1 cellular context compared by ENCODE assay signal in genomic region chr10:72273410-72274212, GRCh38.
A peak's percentile ranks its signal among the peaks of the same experiment; 100 is the strongest.
TF ChIP-seq lines count a peak whose summit lies in the region.

Gene DDIT4 (plus strand): TSS chr10:72273924. CDS start chr10:72274217, 293 bp downstream.

TF ChIP-seq in HepG2, 621 proteins besides CTCF, POLR2A, EP300 and RAD21 (continued from another document and continues in another):
- TF ChIP-seq ELF4 (CRISPR knock-in tag; IDR thresholded peaks at IDR 0.05; ENCODE audit: borderline replicate concordance) (peak; percentile 57; the same call in 1 of the 2 replicates), ZNF766 (CRISPR knock-in tag; IDR thresholded peaks at IDR 0.05; ENCODE audit: borderline replicate concordance) (peak; percentile 92; the same call in 1 of the 2 replicates), ZNF577 (CRISPR knock-in tag; IDR thresholded peaks at IDR 0.05; ENCODE audit: borderline replicate concordance, low read depth) (no peak), ZNF792 (CRISPR knock-in tag; IDR thresholded peaks at IDR 0.05) (peak; percentile 91), CREM (IDR thresholded peaks at IDR 0.05) (peak; percentile 42; the same call in 1 of the 2 replicates), CREM (CRISPR knock-in tag; IDR thresholded peaks at IDR 0.05) (no peak), ZNF382 (CRISPR knock-in tag; IDR thresholded peaks at IDR 0.05; ENCODE audit: borderline replicate concordance) (no peak), NFE2 (CRISPR knock-in tag; IDR thresholded peaks at IDR 0.05) (no peak), ZNF317 (CRISPR knock-in tag; IDR thresholded peaks at IDR 0.05) (peak; percentile 42; the same call in 1 of the 2 replicates), KLF16 (CRISPR knock-in tag; IDR thresholded peaks at IDR 0.05) (peak in 1 of 2 experiments; percentile 92; a peak in 2 of 4 replicates), MEIS1 (CRISPR knock-in tag; IDR thresholded peaks at IDR 0.05; ENCODE audit: borderline replicate concordance) (no peak; the same call in none of the 2 replicates), SRF (IDR thresholded peaks at IDR 0.05; ENCODE audit: low read depth, low read length) (0 out of 2 replicates have a peak, but pooled peaks have one; percentile 4), GLI4 (CRISPR knock-in tag; IDR thresholded peaks at IDR 0.05; ENCODE audit: borderline replicate concordance) (0 out of 2 replicates have a peak, but pooled peaks have one; percentile 36), ZNF513 (CRISPR knock-in tag; conservative IDR thresholded peaks at IDR 0.05) (0 out of 2 replicates have a peak, but pooled peaks have one; percentile 64), ZNF343 (CRISPR knock-in tag; IDR thresholded peaks at IDR 0.05) (0 out of 2 replicates have a peak, but pooled peaks have one; percentile 48), TAF1 (CRISPR knock-in tag; IDR thresholded peaks at IDR 0.05) (peak; percentile 99), REL (CRISPR knock-in tag; conservative IDR thresholded peaks at IDR 0.05) (peak; percentile 59; the same call in 1 of the 2 replicates), HNRNPUL1 (IDR thresholded peaks at IDR 0.05; ENCODE audit: low read depth, low read length) (0 out of 2 replicates have a peak, but pooled peaks have one; percentile 71), ZNF570 (CRISPR knock-in tag; IDR thresholded peaks at IDR 0.05; ENCODE audit: borderline replicate concordance) (no peak), HOXA5 (CRISPR knock-in tag; IDR thresholded peaks at IDR 0.05) (peak; percentile 87; the same call in 1 of the 2 replicates), ZEB1 (IDR thresholded peaks at IDR 0.05; ENCODE audit: insufficient replicate concordance, low read depth) (peak; percentile 63), HDAC6 (IDR thresholded peaks at IDR 0.05; ENCODE audit: low read depth, low read length) (no peak), ZFX (CRISPR knock-in tag; IDR thresholded peaks at IDR 0.05; ENCODE audit: low read depth) (peak; percentile 78), ZBTB44 (CRISPR knock-in tag; IDR thresholded peaks at IDR 0.05) (peak; percentile 76; the same call in 1 of the 2 replicates), FOXA1 (IDR thresholded peaks at IDR 0.05) (no peak), FOXA1 (CRISPR knock-in tag; IDR thresholded peaks at IDR 0.05) (peak; percentile 50), MTA1 (CRISPR knock-in tag; IDR thresholded peaks at IDR 0.05; ENCODE audit: borderline replicate concordance) (peak; percentile 75; the same call in 1 of the 2 replicates), ZBTB1 (CRISPR knock-in tag; IDR thresholded peaks at IDR 0.05; ENCODE audit: borderline replicate concordance) (no peak), ZNF547 (CRISPR knock-in tag; IDR thresholded peaks at IDR 0.05) (0 out of 2 replicates have a peak, but pooled peaks have one; percentile 56), ZSCAN12 (CRISPR knock-in tag; IDR thresholded peaks at IDR 0.05) (peak; percentile 81; the same call in 1 of the 2 replicates), ZNF75D (CRISPR knock-in tag; IDR thresholded peaks at IDR 0.05; ENCODE audit: borderline replicate concordance) (no peak), ZNF737 (CRISPR knock-in tag; IDR thresholded peaks at IDR 0.05; ENCODE audit: borderline replicate concordance) (peak; percentile 58; the same call in 1 of the 2 replicates), PRMT3 (CRISPR knock-in tag; IDR thresholded peaks at IDR 0.05; ENCODE audit: borderline replicate concordance, low read depth) (peak; percentile 94), ZNF790 (CRISPR knock-in tag; IDR thresholded peaks at IDR 0.05; ENCODE audit: borderline replicate concordance) (0 out of 2 replicates have a peak, but pooled peaks have one; percentile 68), ZBTB39 (CRISPR knock-in tag; IDR thresholded peaks at IDR 0.05) (peak; percentile 77; the same call in 1 of the 2 replicates), ZNF296 (CRISPR knock-in tag; conservative IDR thresholded peaks at IDR 0.05) (no peak; the same call in 1 of the 2 replicates), IKZF1 (IDR thresholded peaks at IDR 0.05) (no peak), ZBTB26 (CRISPR knock-in tag; IDR thresholded peaks at IDR 0.05; ENCODE audit: borderline replicate concordance) (peak; percentile 84; the same call in 1 of the 2 replicates), HIC2 (CRISPR knock-in tag; IDR thresholded peaks at IDR 0.05; ENCODE audit: low read depth) (peak; percentile 78), HNF4G (IDR thresholded peaks at IDR 0.05; ENCODE audit: borderline replicate concordance, low read depth, low read length) (peak; percentile 50; the same call in 1 of the 2 replicates), HNF4G (CRISPR knock-in tag; IDR thresholded peaks at IDR 0.05; ENCODE audit: borderline replicate concordance, low read depth) (peak; percentile 32), RFX5 (IDR thresholded peaks at IDR 0.05; ENCODE audit: low read depth, low read length) (peak; percentile 97), CENPT (CRISPR knock-in tag; IDR thresholded peaks at IDR 0.05; ENCODE audit: low read depth) (peak; percentile 57), ATF7-NPFF (CRISPR knock-in tag; IDR thresholded peaks at IDR 0.05; ENCODE audit: low read depth) (peak; percentile 95), SAP130 (CRISPR knock-in tag; IDR thresholded peaks at IDR 0.05; ENCODE audit: low read depth) (peak; percentile 92), GABPB1 (CRISPR knock-in tag; IDR thresholded peaks at IDR 0.05) (peak; percentile 69), ATM (IDR thresholded peaks at IDR 0.05; ENCODE audit: borderline replicate concordance) (no peak), ZNF354B (CRISPR knock-in tag; IDR thresholded peaks at IDR 0.05) (0 out of 2 replicates have a peak, but pooled peaks have one; percentile 21), ZNF24 (IDR thresholded peaks at IDR 0.05) (no peak), ZNF121 (CRISPR knock-in tag; IDR thresholded peaks at IDR 0.05) (0 out of 2 replicates have a peak, but pooled peaks have one; percentile 3), DZIP1 (CRISPR knock-in tag; IDR thresholded peaks at IDR 0.05) (peak; percentile 72), ZNF614 (CRISPR knock-in tag; IDR thresholded peaks at IDR 0.05; ENCODE audit: borderline replicate concordance) (peak; percentile 67; the same call in 1 of the 2 replicates), ZNF333 (CRISPR knock-in tag; IDR thresholded peaks at IDR 0.05; ENCODE audit: borderline replicate concordance) (peak; percentile 64; the same call in 1 of the 2 replicates)
- TF ChIP-seq, protein P1, sequence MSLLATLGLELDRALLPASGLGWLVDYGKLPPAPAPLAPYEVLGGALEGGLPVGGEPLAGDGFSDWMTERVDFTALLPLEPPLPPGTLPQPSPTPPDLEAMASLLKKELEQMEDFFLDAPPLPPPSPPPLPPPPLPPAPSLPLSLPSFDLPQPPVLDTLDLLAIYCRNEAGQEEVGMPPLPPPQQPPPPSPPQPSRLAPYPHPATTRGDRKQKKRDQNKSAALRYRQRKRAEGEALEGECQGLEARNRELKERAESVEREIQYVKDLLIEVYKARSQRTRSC (CRISPR knock-in tag; IDR thresholded peaks at IDR 0.05; ENCODE audit: low read depth) = peak; percentile 88
- TF ChIP-seq, protein P2, sequence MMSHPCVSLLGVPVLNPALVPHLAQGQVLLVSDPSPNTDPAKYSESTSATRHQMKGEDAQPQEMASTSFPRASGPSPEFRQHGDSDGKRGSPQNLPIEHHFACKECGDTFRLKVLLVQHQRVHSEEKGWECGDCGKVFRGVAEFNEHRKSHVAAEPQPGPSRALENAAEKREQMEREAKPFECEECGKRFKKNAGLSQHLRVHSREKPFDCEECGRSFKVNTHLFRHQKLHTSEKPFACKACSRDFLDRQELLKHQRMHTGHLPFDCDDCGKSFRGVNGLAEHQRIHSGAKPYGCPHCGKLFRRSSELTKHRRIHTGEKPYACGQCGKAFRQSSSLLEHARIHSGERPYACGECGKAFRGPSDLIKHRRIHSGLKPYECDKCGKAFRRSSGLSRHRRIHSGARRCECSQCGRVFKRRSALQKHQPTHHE (CRISPR knock-in tag; IDR thresholded peaks at IDR 0.05; ENCODE audit: borderline replicate concordance) = peak; percentile 93; the same call in 1 of the 2 replicates
- TF ChIP-seq, protein P3, sequence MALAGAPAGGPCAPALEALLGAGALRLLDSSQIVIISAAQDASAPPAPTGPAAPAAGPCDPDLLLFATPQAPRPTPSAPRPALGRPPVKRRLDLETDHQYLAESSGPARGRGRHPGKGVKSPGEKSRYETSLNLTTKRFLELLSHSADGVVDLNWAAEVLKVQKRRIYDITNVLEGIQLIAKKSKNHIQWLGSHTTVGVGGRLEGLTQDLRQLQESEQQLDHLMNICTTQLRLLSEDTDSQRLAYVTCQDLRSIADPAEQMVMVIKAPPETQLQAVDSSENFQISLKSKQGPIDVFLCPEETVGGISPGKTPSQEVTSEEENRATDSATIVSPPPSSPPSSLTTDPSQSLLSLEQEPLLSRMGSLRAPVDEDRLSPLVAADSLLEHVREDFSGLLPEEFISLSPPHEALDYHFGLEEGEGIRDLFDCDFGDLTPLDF (CRISPR knock-in tag; IDR thresholded peaks at IDR 0.05) = no peak
